Comparison of ENCODE assay signal across 15 cellular contexts in genomic region chr1:24959623-24959975, GRCh38. TPM values are rescaled to one million over a fixed set of nuclear protein-coding genes. Genes with fewer than 3 reads are reported as not detected.
A peak's percentile ranks its signal among the peaks of the same experiment; 100 is the strongest.
DNase-seq lines count a peak whose midpoint lies in the region; ATAC-seq and TF ChIP-seq lines count a peak whose summit lies in the region.
"Had no signal": no experiment of that assay in that cellular context is flagged by ENCODE, and none has a peak within 500 bp of the region (broad histone marks: within the 10 kb centered on the region; RNA-seq: fewer than 3 reads in every experiment).

No MANE protein-coding gene starts in this region.

- H3K4me1 ChIP-seq in Loucy (ENCODE audit: insufficient read depth, low read length, poor library complexity, severe bottlenecking): peaks cover 85% of the 10 kb centered on the region
- H3K4me1 ChIP-seq: psoas muscle had no signal

- H3K79me2 ChIP-seq in Loucy (ENCODE audit: insufficient read depth, low read length): peaks cover 100% of the 10 kb centered on the region

- ATAC-seq in stimulated activated effector memory CD8-positive, alpha-beta T cell treated with anti-CD3 and anti-CD28 coated beads, Interleukin-12 subunit alpha, Interleukin-12 subunit beta, amount 100 ng/mL, for 72 hours: no peak
- no peak for ATAC-seq in HG02852 (IDR thresholded peaks at IDR 0.05; ENCODE audit: unreplicated experiment)
- ATAC-seq in HG03097 (IDR thresholded peaks at IDR 0.05; ENCODE audit: low FRiP score, unreplicated experiment): no peak
- ATAC-seq: psoas muscle had no signal

- H3K9me2 ChIP-seq in Loucy (replicated peaks; ENCODE audit: low read depth, low read length): no peaks in the 10 kb centered on the region

- no peaks in the 10 kb centered on the region for H3F3A ChIP-seq in Loucy (ENCODE audit: low read depth)

- H3K27ac Mint-ChIP-seq in activated T-cell treated with anti-CD3 and anti-CD28 coated beads, Interleukin-2, amount 50 U/mL, for 24 hours: peak overlapping the region; percentile 97
- H3K27ac Mint-ChIP-seq in activated naive CD8-positive, alpha-beta T cell treated with anti-CD3 and anti-CD28 coated beads for 36 hours: peak overlapping the region; percentile 97
- H3K27ac Mint-ChIP-seq in stimulated activated effector memory CD8-positive, alpha-beta T cell treated with anti-CD3 and anti-CD28 coated beads, Interleukin-12 subunit alpha, Interleukin-12 subunit beta, amount 100 ng/mL, for 72 hours: peak overlapping the region; percentile 97
- H3K27ac Mint-ChIP-seq: nephron had no signal

- peaks cover 86% of the 10 kb centered on the region for H3K4me1 Mint-ChIP-seq in activated T-cell treated with anti-CD3 and anti-CD28 coated beads, Interleukin-2, amount 50 U/mL, for 24 hours (ENCODE audit: low read depth)
- H3K4me1 Mint-ChIP-seq in activated naive CD8-positive, alpha-beta T cell treated with anti-CD3 and anti-CD28 coated beads for 36 hours: peaks cover 67% of the 10 kb centered on the region
- peaks cover 93% of the 10 kb centered on the region for H3K4me1 Mint-ChIP-seq in stimulated activated effector memory CD8-positive, alpha-beta T cell treated with anti-CD3 and anti-CD28 coated beads, Interleukin-12 subunit alpha, Interleukin-12 subunit beta, amount 100 ng/mL, for 72 hours

- peaks cover 18% of the 10 kb centered on the region for H4K20me1 ChIP-seq in Loucy (ENCODE audit: insufficient read depth, low read length, poor library complexity, severe bottlenecking)

- no peaks in the 10 kb centered on the region for H3K27me3 Mint-ChIP-seq in activated T-cell treated with anti-CD3 and anti-CD28 coated beads, Interleukin-2, amount 50 U/mL, for 24 hours
- H3K27me3 Mint-ChIP-seq in activated naive CD8-positive, alpha-beta T cell treated with anti-CD3 and anti-CD28 coated beads for 36 hours: peaks cover 3% of the 10 kb centered on the region

- peak overlapping the region; percentile 72 for H3K4me3 ChIP-seq in Loucy (ENCODE audit: low read length, poor library complexity, severe bottlenecking)
- H3K4me3 ChIP-seq: Peyer's patch, psoas muscle had no signal

- TF ChIP-seq CTCF in Loucy (conservative IDR thresholded peaks at IDR 0.05; ENCODE audit: low read length): no peak

- no peaks in the 10 kb centered on the region for H3K36me3 ChIP-seq in Loucy (ENCODE audit: insufficient read depth, low read length)
- H3K36me3 ChIP-seq: Peyer's patch had no signal

- H3K9me3 ChIP-seq in Loucy (ENCODE audit: insufficient read depth, low read depth, low read length): no peaks in the 10 kb centered on the region
- H3K9me3 ChIP-seq: Peyer's patch, psoas muscle had no signal

- no peak overlapping the region for H3K9ac ChIP-seq in Loucy (ENCODE audit: low read depth, low read length, poor library complexity, severe bottlenecking)

- peak overlapping the region; percentile 89 for H3K4me2 ChIP-seq in Loucy (ENCODE audit: low read depth, low read length, poor library complexity, severe bottlenecking)

- peaks cover 100% of the 10 kb centered on the region for H3K36me3 Mint-ChIP-seq in activated T-cell treated with anti-CD3 and anti-CD28 coated beads, Interleukin-2, amount 50 U/mL, for 24 hours (ENCODE audit: low read depth)
- H3K36me3 Mint-ChIP-seq in activated naive CD8-positive, alpha-beta T cell treated with anti-CD3 and anti-CD28 coated beads for 36 hours: peaks cover 88% of the 10 kb centered on the region
- peaks cover 100% of the 10 kb centered on the region for H3K36me3 Mint-ChIP-seq in stimulated activated effector memory CD8-positive, alpha-beta T cell treated with anti-CD3 and anti-CD28 coated beads, Interleukin-12 subunit alpha, Interleukin-12 subunit beta, amount 100 ng/mL, for 72 hours

- DNase-seq in activated T-cell treated with anti-CD3 and anti-CD28 coated beads, Interleukin-2, amount 50 U/mL, for 24 hours: no peak
- DNase-seq in activated T-cell treated with anti-CD3 and anti-CD28 coated beads for 4 hours (no peak), amygdala (lab: John Stamatoyannopoulos, UW) (no peak)
- DNase-seq in activated naive CD8-positive, alpha-beta T cell treated with anti-CD3 and anti-CD28 coated beads for 36 hours: no peak
- DNase-seq in stimulated activated effector memory CD8-positive, alpha-beta T cell treated with anti-CD3 and anti-CD28 coated beads, Interleukin-12 subunit alpha, Interleukin-12 subunit beta, amount 100 ng/mL, for 72 hours (ENCODE audit: low spot score in 2 of 2): no peak
- DNase-seq: ACHN, mesendoderm, NCI-H1930, NCI-H446 had no signal

- H3K27me3 ChIP-seq in Loucy (ENCODE audit: insufficient read depth, low read length, poor library complexity, severe bottlenecking): no peaks in the 10 kb centered on the region
- H3K27me3 ChIP-seq: Peyer's patch had no signal

- H3K4me3 Mint-ChIP-seq in activated T-cell treated with anti-CD3 and anti-CD28 coated beads, Interleukin-2, amount 50 U/mL, for 24 hours: peak overlapping the region; percentile 97
- H3K4me3 Mint-ChIP-seq in activated naive CD8-positive, alpha-beta T cell treated with anti-CD3 and anti-CD28 coated beads for 36 hours: peak overlapping the region; percentile 91
- peak overlapping the region; percentile 73 for H3K4me3 Mint-ChIP-seq in stimulated activated effector memory CD8-positive, alpha-beta T cell treated with anti-CD3 and anti-CD28 coated beads, Interleukin-12 subunit alpha, Interleukin-12 subunit beta, amount 100 ng/mL, for 72 hours
- H3K4me3 Mint-ChIP-seq: nephron had no signal

- H3K9me3 Mint-ChIP-seq in activated T-cell treated with anti-CD3 and anti-CD28 coated beads, Interleukin-2, amount 50 U/mL, for 24 hours: no peaks in the 10 kb centered on the region
- H3K9me3 Mint-ChIP-seq in activated naive CD8-positive, alpha-beta T cell treated with anti-CD3 and anti-CD28 coated beads for 36 hours: peaks cover 1% of the 10 kb centered on the region
- H3K9me3 Mint-ChIP-seq in stimulated activated effector memory CD8-positive, alpha-beta T cell treated with anti-CD3 and anti-CD28 coated beads, Interleukin-12 subunit alpha, Interleukin-12 subunit beta, amount 100 ng/mL, for 72 hours: no peaks in the 10 kb centered on the region
- H3K9me3 Mint-ChIP-seq: nephron had no signal

- H2AFZ ChIP-seq in Loucy (ENCODE audit: low read length): no peak overlapping the region

RNA-seq across cellular contexts. Expression of gene RUNX3, which starts 29.5 kb away (rescaled TPM):
- total RNA-seq in activated naive CD8-positive, alpha-beta T cell treated with anti-CD3 and anti-CD28 coated beads for 36 hours: 100 to 1,000 TPM; 144 TPM
